Comparison of ENCODE assay signal across 15 cellular contexts in genomic region chr3:141261472-141262171, GRCh38. TPM values are rescaled to one million over a fixed set of nuclear protein-coding genes. Genes with fewer than 3 reads are reported as not detected.
DNase-seq lines count a peak whose midpoint lies in the region; ATAC-seq and TF ChIP-seq lines count a peak whose summit lies in the region.
"Had no signal": no experiment of that assay in that cellular context is flagged by ENCODE, and none has a peak within 500 bp of the region (broad histone marks: within the 10 kb centered on the region; RNA-seq: fewer than 3 reads in every experiment).

No MANE protein-coding gene starts in this region.

- H3K9me3 ChIP-seq in AG04450 (ENCODE audit: control insufficient read depth, insufficient read depth, low read length) = no peaks in the 10 kb centered on the region
- H3K9me3 ChIP-seq: BLaER1 treated with 17β-estradiol and CSF1 and Interleukin-3, amounts not matched to agents 10 nM and 100 nM; gastrocnemius medialis; right atrium auricular region had no signal

- no peak for DNase-seq in AG04450 (ENCODE audit: low read depth, low spot score)
- DNase-seq in COR-L47 (lab: John Stamatoyannopoulos, UW) = peak; percentile 48
- DNase-seq in SKM-1 (lab: John Stamatoyannopoulos, UW; ENCODE audit: unreplicated experiment) = peak; percentile 9
- DNase-seq in NCI-H82 treated with DMSO at 0.1 percent for 48 hours (lab: John Stamatoyannopoulos, UW; ENCODE audit: unreplicated experiment) = no peak
- DNase-seq in stimulated activated CD4-positive, alpha-beta T cell treated with anti-CD3 and anti-CD28 coated beads, Interleukin-12 subunit alpha, Interleukin-12 subunit beta, amount 100 ng/mL, for 4 hours = no peak
- DNase-seq: effector CD8-positive, alpha-beta T cell; gastrocnemius medialis; islet precursor cell; PC-3 had no signal

- no peaks in the 10 kb centered on the region for H3K27me3 ChIP-seq in AG04450 (ENCODE audit: control insufficient read depth, insufficient read depth, low read length)
- H3K27me3 ChIP-seq: BLaER1 treated with 17β-estradiol and CSF1 and Interleukin-3, amounts not matched to agents 10 nM and 100 nM; gastrocnemius medialis; right atrium auricular region had no signal

- CTCF ChIA-PET in AG04450 (lab: Charles Lee) = interaction anchor here (1.9 kb wide), 2 partner anchors 30 to 194 kb away, joined by 5 to 14 read pairs; partner anchors contain the start of gene PXYLP1

- peak overlapping the region; percentile 33 for H3K27ac Mint-ChIP-seq in dendritic cell treated with granulocyte-macrophage colony-stimulating factor and Interleukin-4, amounts not matched to agents 40 ng/mL and 50 ng/mL, for 4 days

- intact Hi-C loops in dendritic cell treated with granulocyte-macrophage colony-stimulating factor and Interleukin-4, amounts not matched to agents 40 ng/mL and 50 ng/mL, for 4 days (cut with micrococcal nuclease) = no loop called here

- peaks cover 46% of the 10 kb centered on the region for H3K4me1 Mint-ChIP-seq in dendritic cell treated with granulocyte-macrophage colony-stimulating factor and Interleukin-4, amounts not matched to agents 40 ng/mL and 50 ng/mL, for 4 days (ENCODE audit: low read depth)

- POLR2A ChIA-PET in AG04450 (lab: Yijun Ruan, JAX) = interaction anchor here (0.8 kb wide), 1 partner anchor 12 kb away, joined by 6 read pairs; no protein-coding TSS in a partner anchor

- no peak for ATAC-seq in HG02623 (IDR thresholded peaks at IDR 0.05; ENCODE audit: unreplicated experiment)
- no peak for ATAC-seq in HG03159 (IDR thresholded peaks at IDR 0.05; ENCODE audit: unreplicated experiment)
- ATAC-seq: gastrocnemius medialis, K562, PC-3 had no signal

- H3K36me3 Mint-ChIP-seq in dendritic cell treated with granulocyte-macrophage colony-stimulating factor and Interleukin-4, amounts not matched to agents 40 ng/mL and 50 ng/mL, for 4 days (ENCODE audit: low read depth) = peaks cover 25% of the 10 kb centered on the region

- H3K27ac ChIP-seq in AG04450 (ENCODE audit: low read depth, low read length) = peak overlapping the region; percentile 79
- H3K27ac ChIP-seq: BLaER1 treated with 17β-estradiol and CSF1 and Interleukin-3, amounts not matched to agents 10 nM and 100 nM; gastrocnemius medialis; right atrium auricular region had no signal

- H3K4me3 ChIP-seq in AG04450 (ENCODE audit: low read depth, low read length) = no peak overlapping the region
- H3K4me3 ChIP-seq: BLaER1 treated with 17β-estradiol and CSF1 and Interleukin-3, amounts not matched to agents 10 nM and 100 nM; gastrocnemius medialis; K562; right atrium auricular region had no signal

- H3K27me3 Mint-ChIP-seq in dendritic cell treated with granulocyte-macrophage colony-stimulating factor and Interleukin-4, amounts not matched to agents 40 ng/mL and 50 ng/mL, for 4 days = no peaks in the 10 kb centered on the region

- no peaks in the 10 kb centered on the region for H3K9me3 Mint-ChIP-seq in dendritic cell treated with granulocyte-macrophage colony-stimulating factor and Interleukin-4, amounts not matched to agents 40 ng/mL and 50 ng/mL, for 4 days

- no peak for TF ChIP-seq CTCF in AG04450 (IDR thresholded peaks at IDR 0.05; ENCODE audit: low read depth, low read length)

- no peak overlapping the region for H3K4me3 Mint-ChIP-seq in dendritic cell treated with granulocyte-macrophage colony-stimulating factor and Interleukin-4, amounts not matched to agents 40 ng/mL and 50 ng/mL, for 4 days

RNA-seq across cellular contexts. Expression of gene PXYLP1, which starts 30.0 kb away (rescaled TPM):
- polyA plus RNA-seq in AG04450 (2011; rRNA removed) = 20.0 and 21.7 TPM in 2 replicates
- polyA minus RNA-seq in AG04450 (2011; rRNA and poly(A)+ RNA removed) = 20.2 and 21.6 TPM in 2 replicates

Comparison
In these comparisons a context has a peak if more than half of its experiments do, and no peak if none do; other contexts are left out.
1. DNase-seq: peak in COR-L47 (single experiment) and SKM-1 (single experiment); none in AG04450 (single experiment), NCI-H82 treated with DMSO at 0.1 percent for 48 hours (single experiment) and stimulated activated CD4-positive, alpha-beta T cell treated with anti-CD3 and anti-CD28 coated beads, Interleukin-12 subunit alpha, Interleukin-12 subunit beta, amount 100 ng/mL, for 4 hours (single experiment).